ENCODE assay signal across 8 cellular contexts in genomic region chr6:41424370-41425058, GRCh38.
DNase-seq lines count a peak whose midpoint lies in the region; ATAC-seq and TF ChIP-seq lines count a peak whose summit lies in the region.

No MANE protein-coding gene starts in this region.

- H3K27ac ChIP-seq in 22Rv1 = no peak overlapping the region
- no peak overlapping the region for H3K27ac ChIP-seq in right cardiac atrium (ENCODE audit: low read length)

- TF ChIP-seq CTCF in 22Rv1 (IDR thresholded peaks at IDR 0.05) (peak; percentile 91), GM12875 (IDR thresholded peaks at IDR 0.05; ENCODE audit: borderline replicate concordance, insufficient read depth, low read depth, low read length) (peak; percentile 82)

- no peak overlapping the region for H3K27ac Mint-ChIP-seq in T-helper 2 cell treated with Interferon-gamma antibody and Interleukin-4, amounts not matched to agents 5 μg/mL and 100 μg/mL, for 36 hours

- peaks cover 42% of the 10 kb centered on the region for H3K27me3 Mint-ChIP-seq in T-helper 2 cell treated with Interferon-gamma antibody and Interleukin-4, amounts not matched to agents 5 μg/mL and 100 μg/mL, for 36 hours (ENCODE audit: low read depth)

- H3K4me3 Mint-ChIP-seq in T-helper 2 cell treated with Interferon-gamma antibody and Interleukin-4, amounts not matched to agents 5 μg/mL and 100 μg/mL, for 36 hours = no peak overlapping the region

- no peaks in the 10 kb centered on the region for H3K9me3 ChIP-seq in right cardiac atrium (ENCODE audit: control insufficient read depth, low read length)

- H3K36me3 Mint-ChIP-seq in T-helper 2 cell treated with Interferon-gamma antibody and Interleukin-4, amounts not matched to agents 5 μg/mL and 100 μg/mL, for 36 hours (ENCODE audit: low read depth) = no peaks in the 10 kb centered on the region

- H3K4me1 Mint-ChIP-seq in T-helper 2 cell treated with Interferon-gamma antibody and Interleukin-4, amounts not matched to agents 5 μg/mL and 100 μg/mL, for 36 hours (ENCODE audit: low read depth) = peaks cover 4% of the 10 kb centered on the region

- peak; percentile 7 to 40 for ATAC-seq in right cardiac atrium
- no peak for ATAC-seq in HG02870 (IDR thresholded peaks at IDR 0.05; ENCODE audit: unreplicated experiment)

- intact Hi-C loops in right cardiac atrium (cut with DNase I) = loop anchor here (5.0 to 10.0 kb wide), 4 partner anchors 50 to 170 kb away; no protein-coding TSS in a partner anchor

- no peaks in the 10 kb centered on the region for H3K27me3 ChIP-seq in right cardiac atrium (ENCODE audit: control insufficient read depth, insufficient read depth)

- DNase-seq in NCI-H1436 (lab: John Stamatoyannopoulos, UW) (peak; percentile 76), anterior cingulate cortex (lab: John Stamatoyannopoulos, UW) (peak in 55 of 58 donors; percentile 20 to 91 (median 61)), right cardiac atrium (peak; percentile 79 to 93 (median 87)), skeletal muscle cell (ENCODE audit: low read depth) (peak; percentile 28)
- DNase-seq in T-helper 2 cell treated with Interferon-gamma antibody and Interleukin-4, amounts not matched to agents 5 μg/mL and 100 μg/mL, for 36 hours (ENCODE audit: low spot score) = peak; percentile 64

- peaks cover 1% of the 10 kb centered on the region for H3K9me3 Mint-ChIP-seq in T-helper 2 cell treated with Interferon-gamma antibody and Interleukin-4, amounts not matched to agents 5 μg/mL and 100 μg/mL, for 36 hours

- peaks cover 1% of the 10 kb centered on the region for H3K4me1 ChIP-seq in right cardiac atrium (ENCODE audit: control insufficient read depth, insufficient read depth, low read length)

- H3K4me3 ChIP-seq in GM12875 (ENCODE audit: low read depth, low read length) (no peak overlapping the region), right cardiac atrium (ENCODE audit: low read length) (no peak overlapping the region), skeletal muscle cell (ENCODE audit: low read depth, low read length) (no peak overlapping the region)

- WGBS in right cardiac atrium = 8% methylated on average over 4 of the region's 4 CpGs

Comparison
In these comparisons a context has a peak if more than half of its experiments do, and no peak if none do; other contexts are left out.
1. DNase-seq: peak in every context shown above with its lines; median percentile 87 in right cardiac atrium; 76 in NCI-H1436; 64 in T-helper 2 cell treated with Interferon-gamma antibody and Interleukin-4, amounts not matched to agents 5 μg/mL and 100 μg/mL, for 36 hours; 61 in anterior cingulate cortex; 28 in skeletal muscle cell.